ENCODE assay signal across 9 cellular contexts in genomic region chr2:101473581-101473910, GRCh38. TPM values are rescaled to one million over a fixed set of nuclear protein-coding genes. Genes with fewer than 3 reads are reported as not detected.
A peak's percentile ranks its signal among the peaks of the same experiment; 100 is the strongest.
DNase-seq lines count a peak whose midpoint lies in the region; ATAC-seq, FAIRE-seq and TF ChIP-seq lines count a peak whose summit lies in the region.
"Had no signal": no experiment of that assay in that cellular context is flagged by ENCODE, and none has a peak within 500 bp of the region (broad histone marks: within the 10 kb centered on the region; RNA-seq: fewer than 3 reads in every experiment).

No MANE protein-coding gene starts in this region.

- H3K4me3 Mint-ChIP-seq in stimulated activated memory B cell treated with anti-CD40 and anti-IgM and Interleukin-4, amounts not matched to agents 10 μg/mL and 1 μg/mL and 100 μg/mL, for 72 hours = peak overlapping the region; percentile 74

- peak overlapping the region; percentile 76 for H3K4me2 ChIP-seq in keratinocyte (ENCODE audit: control insufficient read depth, extremely low read depth, insufficient read depth, low read depth, low read length)

- H3K27me3 ChIP-seq in HUES6 (ENCODE audit: control insufficient read depth, insufficient read depth, low read length) = peaks cover 23% of the 10 kb centered on the region
- no peaks in the 10 kb centered on the region for H3K27me3 ChIP-seq in ascending aorta
- no peaks in the 10 kb centered on the region for H3K27me3 ChIP-seq in keratinocyte (ENCODE audit: control insufficient read depth, extremely low read depth, insufficient read depth, low read length)

- no peaks in the 10 kb centered on the region for H4K20me1 ChIP-seq in keratinocyte (ENCODE audit: control insufficient read depth, extremely low read depth, insufficient read depth, low read length)

- H3K36me3 Mint-ChIP-seq in stimulated activated memory B cell treated with anti-CD40 and anti-IgM and Interleukin-4, amounts not matched to agents 10 μg/mL and 1 μg/mL and 100 μg/mL, for 72 hours = no peaks in the 10 kb centered on the region

- H3K4me3 ChIP-seq in HUES6 (ENCODE audit: low read depth, low read length) (peak overlapping the region; percentile 64), ascending aorta (peak overlapping the region; percentile 66 to 87), keratinocyte (ENCODE audit: control insufficient read depth in 2 of 3, extremely low read depth in 1 of 3, insufficient read depth in 2 of 3, low read depth in 1 of 3, low read length in 3 of 3) (peak overlapping the region; percentile 39 to 52 (median 40))

- H3K9me3 Mint-ChIP-seq in stimulated activated memory B cell treated with anti-CD40 and anti-IgM and Interleukin-4, amounts not matched to agents 10 μg/mL and 1 μg/mL and 100 μg/mL, for 72 hours = no peaks in the 10 kb centered on the region

- peak overlapping the region; percentile 80 for H2AFZ ChIP-seq in keratinocyte (ENCODE audit: control insufficient read depth, low read length)

- peaks cover 6% of the 10 kb centered on the region for H3K4me1 Mint-ChIP-seq in stimulated activated memory B cell treated with anti-CD40 and anti-IgM and Interleukin-4, amounts not matched to agents 10 μg/mL and 1 μg/mL and 100 μg/mL, for 72 hours

- H3K27ac ChIP-seq in HUES6 (ENCODE audit: low read depth, low read length) (no peak overlapping the region), ascending aorta (peak overlapping the region; percentile 60 to 75), keratinocyte (ENCODE audit: control insufficient read depth, insufficient read depth, low read length) (no peak overlapping the region)

- FAIRE-seq in keratinocyte (lab: Jason Lieb, UNC) = no peak
- FAIRE-seq: endometrium had no signal

- H3K9me3 ChIP-seq in HUES6 (ENCODE audit: control insufficient read depth, insufficient read depth, low read depth, low read length) (no peaks in the 10 kb centered on the region), ascending aorta (no peaks in the 10 kb centered on the region), keratinocyte (ENCODE audit: control insufficient read depth, low read depth, low read length) (no peaks in the 10 kb centered on the region)

- no peak overlapping the region for H3K27ac Mint-ChIP-seq in stimulated activated memory B cell treated with anti-CD40 and anti-IgM and Interleukin-4, amounts not matched to agents 10 μg/mL and 1 μg/mL and 100 μg/mL, for 72 hours

- H3K4me1 ChIP-seq in HUES6 (ENCODE audit: control insufficient read depth, insufficient read depth, low read length) = peaks cover 2% of the 10 kb centered on the region; the same call in 1 of the 2 replicates
- H3K4me1 ChIP-seq in ascending aorta = peaks cover 0 to 8% of the 10 kb centered on the region in 2 donors
- H3K4me1 ChIP-seq in keratinocyte (ENCODE audit: control insufficient read depth, extremely low read depth, insufficient read depth, low read length) = peaks cover 3% of the 10 kb centered on the region

- H3K79me2 ChIP-seq in keratinocyte (ENCODE audit: control insufficient read depth, insufficient read depth, low read length) = no peaks in the 10 kb centered on the region

- ATAC-seq in stimulated activated memory B cell treated with anti-CD40 and anti-IgM and Interleukin-4, amounts not matched to agents 10 μg/mL and 1 μg/mL and 100 μg/mL, for 72 hours = no peak

- DNase-seq in ascending aorta (ENCODE audit: low spot score in 2 of 2) (no peak), keratinocyte (ENCODE audit: low read depth, low spot score) (no peak), KG1 (lab: John Stamatoyannopoulos, UW) (no peak), GM10266 (ENCODE audit: extremely low spot score) (no peak), NCI-H1417 treated with DMSO at 0.1 percent for 48 hours (lab: John Stamatoyannopoulos, UW) (no peak), cerebellar cortex (ENCODE audit: low spot score) (no peak)

- dilution Hi-C loops in keratinocyte (cut with MboI; ENCODE audit: extremely low pct_ligation_motif_present, low sequenced_read_pairs) = no loop called here

- intact Hi-C loops in ascending aorta (cut with DNase I) = loop anchor here (5.0 kb wide), 2 partner anchors 51 to 359 kb away; no protein-coding TSS in a partner anchor

- H3K27me3 Mint-ChIP-seq in stimulated activated memory B cell treated with anti-CD40 and anti-IgM and Interleukin-4, amounts not matched to agents 10 μg/mL and 1 μg/mL and 100 μg/mL, for 72 hours = peaks cover 16% of the 10 kb centered on the region

- no peak for TF ChIP-seq CTCF in ascending aorta (IDR thresholded peaks at IDR 0.05)
- no peak for TF ChIP-seq CTCF in keratinocyte (optimal IDR thresholded peaks at IDR 0.05 in 1 of 3, IDR thresholded peaks at IDR 0.05 in 1 of 3, conservative IDR thresholded peaks at IDR 0.05 in 1 of 3; ENCODE audit: extremely low read depth in 1 of 3, insufficient read depth in 2 of 3, low read length in 3 of 3)
- no peak for TF ChIP-seq CTCF in GM10266 (IDR thresholded peaks at IDR 0.05; ENCODE audit: control insufficient read depth, insufficient read depth, low read depth, missing control alignments)

- peak overlapping the region; percentile 2 for H3K9ac ChIP-seq in HUES6 (ENCODE audit: low read length)
- peak overlapping the region; percentile 8 for H3K9ac ChIP-seq in keratinocyte (ENCODE audit: control insufficient read depth, extremely low read depth, insufficient read depth, low read length)

- H3K9me1 ChIP-seq in keratinocyte (ENCODE audit: control insufficient read depth, extremely low read depth, insufficient read depth, low read length) = no peaks in the 10 kb centered on the region

- no peaks in the 10 kb centered on the region for H3K36me3 ChIP-seq in HUES6 (ENCODE audit: control insufficient read depth, insufficient read depth, low read length)
- no peaks in the 10 kb centered on the region for H3K36me3 ChIP-seq in ascending aorta
- H3K36me3 ChIP-seq in keratinocyte (ENCODE audit: control insufficient read depth in 2 of 2, extremely low read depth in 1 of 2, insufficient read depth in 2 of 2, low read length in 2 of 2) = no peaks in the 10 kb centered on the region

RNA-seq across cellular contexts. Expression of gene RFX8, which starts 1.4 kb away (rescaled TPM):
- not detected for total RNA-seq in ascending aorta
- polyA plus RNA-seq in keratinocyte = 0.05 TPM in 1 of 3 replicates, not detected in the others
- not detected for polyA plus RNA-seq in keratinocyte (2011; ENCODE audit: low read depth)
- not detected in 2 replicates for polyA plus RNA-seq in keratinocyte (2011; cell fraction: cytosol; rRNA removed)
- polyA plus RNA-seq in keratinocyte (2011; cell fraction: nucleus; rRNA removed) = not detected in 2 replicates
- polyA plus RNA-seq in keratinocyte (2012; ENCODE audit: low replicate concordance) = not detected in 2 replicates
- polyA minus RNA-seq in keratinocyte = not detected in 3 replicates
- not detected for polyA minus RNA-seq in keratinocyte (2011; cell fraction: cytosol; rRNA and poly(A)+ RNA removed)
- polyA minus RNA-seq in keratinocyte (2011; cell fraction: nucleus; rRNA and poly(A)+ RNA removed) = not detected in 2 replicates

Comparison
In these comparisons a context has a peak if more than half of its experiments do, and no peak if none do; other contexts are left out.
1. H3K27ac ChIP-seq: peak in ascending aorta (2 of 2); none in HUES6 (single experiment) and keratinocyte (single experiment).
2. Peak in every context shown above with its lines, with median percentiles within 50 percentile points of each other: H3K4me3 ChIP-seq.